ENCODE assay signal across 19 cellular contexts in genomic region chr2:23457990-23458689, GRCh38.
"Had no signal": no experiment of that assay in that cellular context is flagged by ENCODE, and none has a peak within 500 bp of the region (broad histone marks: within the 10 kb centered on the region; RNA-seq: fewer than 3 reads in every experiment).

No MANE protein-coding gene starts in this region.

- ATAC-seq: heart left ventricle; naive thymus-derived CD4-positive, alpha-beta T cell; stimulated activated naive CD8-positive, alpha-beta T cell treated with anti-CD3 and anti-CD28 coated beads, Interleukin-15, Interleukin-2, amounts not matched to agents 100 U/mL and 50 U/mL, for 24 hours had no signal

- H3K36me3 Mint-ChIP-seq: naive thymus-derived CD4-positive, alpha-beta T cell had no signal

- H3K27me3 ChIP-seq: esophagus squamous epithelium, sigmoid colon, suprapubic skin, thyroid gland, upper lobe of left lung, vagina had no signal

- H3K9me3 ChIP-seq: esophagus squamous epithelium, heart left ventricle, neutrophil, sigmoid colon, suprapubic skin, thyroid gland, upper lobe of left lung, vagina had no signal

- H3K4me1 Mint-ChIP-seq: endodermal cell had no signal

- DNase-seq: cerebellar nuclear complex; effector CD4-positive, alpha-beta T cell; endodermal cell; esophagus squamous epithelium; foreskin melanocyte; heart left ventricle; hippocampal formation; mammary epithelial cell; nephron progenitor cell; stimulated activated naive CD8-positive, alpha-beta T cell treated with anti-CD3 and anti-CD28 coated beads, Interleukin-15, Interleukin-2, amounts not matched to agents 100 U/mL and 50 U/mL, for 24 hours; thyroid gland; upper lobe of left lung had no signal

- H3K27ac Mint-ChIP-seq: endodermal cell; naive thymus-derived CD4-positive, alpha-beta T cell; nephron progenitor cell had no signal

- H3K27ac ChIP-seq: esophagus squamous epithelium, heart left ventricle, neutrophil, sigmoid colon, skin epidermis, suprapubic skin, thyroid gland, upper lobe of left lung, vagina had no signal

- H3K4me3 Mint-ChIP-seq: endodermal cell; naive thymus-derived CD4-positive, alpha-beta T cell; nephron progenitor cell had no signal

- H3K4me1 ChIP-seq: suprapubic skin, thyroid gland had no signal

- H3K9me3 Mint-ChIP-seq: endodermal cell; naive thymus-derived CD4-positive, alpha-beta T cell; nephron progenitor cell had no signal

- H3K36me3 ChIP-seq: esophagus squamous epithelium, heart left ventricle, neutrophil, sigmoid colon, suprapubic skin, thyroid gland, upper lobe of left lung, vagina had no signal

- H3K4me3 ChIP-seq: esophagus squamous epithelium, heart left ventricle, sigmoid colon, skin epidermis, suprapubic skin, thyroid gland, upper lobe of left lung, vagina had no signal

- FAIRE-seq: colon had no signal
